ENCODE assay signal across 8 cellular contexts in genomic region chr13:45417790-45418534, GRCh38. TPM values are rescaled to one million over a fixed set of nuclear protein-coding genes. Genes with fewer than 3 reads are reported as not detected.
DNase-seq lines count a peak whose midpoint lies in the region; ATAC-seq lines count a peak whose summit lies in the region.

SLC25A30 (minus strand) TSS chr13:45418373; CDS start chr13:45411425, 6,948 bp downstream.

- H2BK15ac ChIP-seq in mesendoderm (replicated peaks; ENCODE audit: low read depth) = no peak within 1 kb of the TSS

- H3K27ac ChIP-seq in CD8-positive, alpha-beta memory T cell (ENCODE audit: low read depth, low read length) = peak within 1 kb of the TSS; percentile 62
- H3K27ac ChIP-seq in mesendoderm (ENCODE audit: low read depth, low read length) = peak within 1 kb of the TSS; percentile 21

- H2BK120ac ChIP-seq in mesendoderm (ENCODE audit: low read depth, low read length) = no peak within 1 kb of the TSS

- H3K27me3 Mint-ChIP-seq in CD8-positive, alpha-beta memory T cell = peaks cover 0 to 3% of the 10 kb centered on the region in 2 donors
- no peaks in the 10 kb centered on the region for H3K27me3 Mint-ChIP-seq in activated CD8-positive, alpha-beta memory T cell treated with anti-CD3 and anti-CD28 coated beads, Interleukin-2, amount 10 ng/mL, durations not matched to agents 7 days and 5 days

- H3K4ac ChIP-seq in mesendoderm (ENCODE audit: low read depth, low read length) = no peak within 1 kb of the TSS

- H3K79me1 ChIP-seq in mesendoderm (ENCODE audit: low read length) = no peaks in the 10 kb centered on the region

- peak; percentile 92 for ATAC-seq in GM19463 (IDR thresholded peaks at IDR 0.05; ENCODE audit: unreplicated experiment)
- peak; percentile 96 for ATAC-seq in activated CD8-positive, alpha-beta memory T cell treated with anti-CD3 and anti-CD28 coated beads, Interleukin-2, amount 10 ng/mL, durations not matched to agents 7 days and 5 days

- POLR2A ChIA-PET in CD8-positive, alpha-beta memory T cell (lab: Charles Lee) = interaction anchor here (0.6 to 3.5 kb wide), 7 partner anchors 18 to 77 kb away, joined by 3 to 28 read pairs (median 20); partner anchors contain the start of genes COG3 and TPT1

- H2BK5ac ChIP-seq in mesendoderm (ENCODE audit: low read length) = no peak within 1 kb of the TSS

- H3K27me3 ChIP-seq in CD8-positive, alpha-beta memory T cell (ENCODE audit: insufficient read depth, low read length, poor library complexity, severe bottlenecking) = no peaks in the 10 kb centered on the region
- no peaks in the 10 kb centered on the region for H3K27me3 ChIP-seq in NT2/D1 (ENCODE audit: insufficient read depth, insufficient read length)
- H3K27me3 ChIP-seq in endocrine pancreas (ENCODE audit: control insufficient read depth, insufficient read depth, low read length) = no peaks in the 10 kb centered on the region
- no peaks in the 10 kb centered on the region for H3K27me3 ChIP-seq in mesendoderm (ENCODE audit: insufficient read depth, low read length, poor library complexity)

- no peaks in the 10 kb centered on the region for H3K36me3 ChIP-seq in CD8-positive, alpha-beta memory T cell (ENCODE audit: insufficient read depth, low read length)
- no peaks in the 10 kb centered on the region for H3K36me3 ChIP-seq in NT2/D1 (ENCODE audit: insufficient read depth, insufficient read length, low read length)
- H3K36me3 ChIP-seq in endocrine pancreas (ENCODE audit: control insufficient read depth, insufficient read depth, low read length) = no peaks in the 10 kb centered on the region
- no peaks in the 10 kb centered on the region for H3K36me3 ChIP-seq in mesendoderm (ENCODE audit: control insufficient read depth, insufficient read depth, low read length)

- H3K4me3 ChIP-seq in CD8-positive, alpha-beta memory T cell (ENCODE audit: low read length) = peak within 1 kb of the TSS; percentile 96
- H3K4me3 ChIP-seq in NT2/D1 (ENCODE audit: insufficient read length, low read depth) (peak within 1 kb of the TSS; percentile 71), endocrine pancreas (ENCODE audit: control insufficient read depth, insufficient read depth, low read length) (peak within 1 kb of the TSS; percentile 86), mesendoderm (ENCODE audit: low read length) (peak within 1 kb of the TSS; percentile 48)

- no peak within 1 kb of the TSS for H4K8ac ChIP-seq in mesendoderm (ENCODE audit: low read depth, low read length)

- no peak within 1 kb of the TSS for H2AK5ac ChIP-seq in mesendoderm (ENCODE audit: low read length)

- no peaks in the 10 kb centered on the region for H3K79me2 ChIP-seq in mesendoderm (ENCODE audit: control insufficient read depth, insufficient read depth, low read length)

- peak within 1 kb of the TSS; percentile 91 to 99 (median 96) for H3K27ac Mint-ChIP-seq in CD8-positive, alpha-beta memory T cell
- H3K27ac Mint-ChIP-seq in activated CD8-positive, alpha-beta memory T cell treated with anti-CD3 and anti-CD28 coated beads, Interleukin-2, amount 10 ng/mL, durations not matched to agents 7 days and 5 days = peak within 1 kb of the TSS; percentile 99

- H3K4me2 ChIP-seq in mesendoderm (ENCODE audit: low read length) = peak within 1 kb of the TSS; percentile 88

- peaks cover 0 to 2% (median 0%) of the 10 kb centered on the region in 5 donors for H3K9me3 Mint-ChIP-seq in CD8-positive, alpha-beta memory T cell
- H3K9me3 Mint-ChIP-seq in activated CD8-positive, alpha-beta memory T cell treated with anti-CD3 and anti-CD28 coated beads, Interleukin-2, amount 10 ng/mL, durations not matched to agents 7 days and 5 days (ENCODE audit: low read depth) = no peaks in the 10 kb centered on the region

- H3K23ac ChIP-seq in mesendoderm (ENCODE audit: low read length) = no peak within 1 kb of the TSS

- peaks cover 31% of the 10 kb centered on the region for H3K4me1 ChIP-seq in CD8-positive, alpha-beta memory T cell (ENCODE audit: insufficient read depth, low read length)
- H3K4me1 ChIP-seq in NT2/D1 (ENCODE audit: insufficient read depth, insufficient read length) (no peaks in the 10 kb centered on the region), endocrine pancreas (ENCODE audit: control insufficient read depth, insufficient read depth, low read length) (no peaks in the 10 kb centered on the region), mesendoderm (ENCODE audit: control insufficient read depth, low read depth, low read length) (no peaks in the 10 kb centered on the region)

- H3K9me3 ChIP-seq in CD8-positive, alpha-beta memory T cell (ENCODE audit: low read length) = no peaks in the 10 kb centered on the region
- H3K9me3 ChIP-seq in NT2/D1 (ENCODE audit: insufficient read depth, low read length) (no peaks in the 10 kb centered on the region), endocrine pancreas (ENCODE audit: control insufficient read depth, low read length) (no peaks in the 10 kb centered on the region)

- peaks cover 0 to 18% (median 0%) of the 10 kb centered on the region in 3 donors for H3K36me3 Mint-ChIP-seq in CD8-positive, alpha-beta memory T cell
- peaks cover 9% of the 10 kb centered on the region for H3K36me3 Mint-ChIP-seq in activated CD8-positive, alpha-beta memory T cell treated with anti-CD3 and anti-CD28 coated beads, Interleukin-2, amount 10 ng/mL, durations not matched to agents 7 days and 5 days

- no peak within 1 kb of the TSS for H4K5ac ChIP-seq in mesendoderm (ENCODE audit: low read length)

- peak within 1 kb of the TSS; percentile 86 to 99 (median 97) for H3K4me3 Mint-ChIP-seq in CD8-positive, alpha-beta memory T cell
- H3K4me3 Mint-ChIP-seq in activated CD8-positive, alpha-beta memory T cell treated with anti-CD3 and anti-CD28 coated beads, Interleukin-2, amount 10 ng/mL, durations not matched to agents 7 days and 5 days = peak within 1 kb of the TSS; percentile 92

- peak within 1 kb of the TSS; percentile 31 for H3K18ac ChIP-seq in mesendoderm (ENCODE audit: low read length)

- H3K9ac ChIP-seq in NT2/D1 (ENCODE audit: insufficient read length, low read depth) (peak within 1 kb of the TSS; percentile 93), endocrine pancreas (ENCODE audit: control insufficient read depth, insufficient read depth, low read length) (peak within 1 kb of the TSS; percentile 61), mesendoderm (ENCODE audit: low read length) (peak within 1 kb of the TSS; percentile 76)

- CTCF ChIA-PET in CD8-positive, alpha-beta memory T cell (lab: Charles Lee) = interaction anchor here (0.8 to 2.1 kb wide), 9 partner anchors 14 to 72 kb away, joined by 3 to 11 read pairs (median 4); partner anchors contain the start of gene COG3
- CTCF ChIA-PET in activated CD8-positive, alpha-beta memory T cell treated with anti-CD3 and anti-CD28 coated beads, Interleukin-2, amount 10 ng/mL, durations not matched to agents 7 days and 5 days (lab: Charles Lee) = interaction anchor here (0.7 to 6.4 kb wide), 6 partner anchors 13 to 50 kb away, joined by 4 to 31 read pairs (median 10); no protein-coding TSS in a partner anchor

- WGBS in mesendoderm (ENCODE audit: extremely low coverage, insufficient coverage, low lambda C conversion rate) = no CpG with 5 or more reads among the region's 64 CpGs

- peaks cover 21 to 38% (median 32%) of the 10 kb centered on the region in 3 donors for H3K4me1 Mint-ChIP-seq in CD8-positive, alpha-beta memory T cell
- H3K4me1 Mint-ChIP-seq in activated CD8-positive, alpha-beta memory T cell treated with anti-CD3 and anti-CD28 coated beads, Interleukin-2, amount 10 ng/mL, durations not matched to agents 7 days and 5 days = peaks cover 18% of the 10 kb centered on the region

- DNase-seq in CD8-positive, alpha-beta memory T cell = peak; percentile 89 to 95 (median 92)
- DNase-seq in HPDE6-E6E7 (ENCODE audit: extremely low spot score) (peak; percentile 42), NT2/D1 (ENCODE audit: low read depth, low spot score) (peak; percentile 83), mesendoderm (peak; percentile 96)
- peak; percentile 95 for DNase-seq in activated CD8-positive, alpha-beta memory T cell treated with anti-CD3 and anti-CD28 coated beads, Interleukin-2, amount 10 ng/mL, durations not matched to agents 7 days and 5 days
- DNase-seq in stimulated activated CD8-positive, alpha-beta memory T cell treated with anti-CD3 and anti-CD28 coated beads, Interleukin-15, amount 100 ng/mL, for 1 hour (ENCODE audit: low read depth) = peak; percentile 79

- H3K56ac ChIP-seq in mesendoderm (ENCODE audit: low read length) = peak within 1 kb of the TSS; percentile 85

RNA-seq across cellular contexts. Expression of gene SLC25A30, which starts in this region (rescaled TPM):
- 10 to 100 TPM; 27.2 to 29.8 TPM for total RNA-seq in CD8-positive, alpha-beta memory T cell
- 1.7 TPM for polyA plus RNA-seq in CD8-positive, alpha-beta memory T cell
- total RNA-seq in activated CD8-positive, alpha-beta memory T cell treated with anti-CD3 and anti-CD28 coated beads, Interleukin-2, amount 10 ng/mL, durations not matched to agents 7 days and 5 days = 10 to 100 TPM; 23.5 to 28.4 TPM
- polyA plus RNA-seq in mesendoderm (2013, experiment 1 of 2) = 3.4 TPM
- 4.8 TPM for polyA plus RNA-seq in mesendoderm (2013, experiment 2 of 2)

Comparison
In these comparisons a context has a peak if more than half of its experiments do, and no peak if none do; other contexts are left out.
1. Peak in every context shown above with its lines: DNase-seq, ATAC-seq, H3K4me3 ChIP-seq and H3K27ac ChIP-seq.
2. DNase-seq: peak in every context shown above with its lines; median percentile 96 in mesendoderm; 95 in activated CD8-positive, alpha-beta memory T cell treated with anti-CD3 and anti-CD28 coated beads, Interleukin-2, amount 10 ng/mL, durations not matched to agents 7 days and 5 days; 92 in CD8-positive, alpha-beta memory T cell; 83 in NT2/D1; 79 in stimulated activated CD8-positive, alpha-beta memory T cell treated with anti-CD3 and anti-CD28 coated beads, Interleukin-15, amount 100 ng/mL, for 1 hour; 42 in HPDE6-E6E7.